ENCODE assay signal across 11 cellular contexts in genomic region chr6:45951291-45951690, GRCh38.
"Had no signal": no experiment of that assay in that cellular context is flagged by ENCODE, and none has a peak within 500 bp of the region (broad histone marks: within the 10 kb centered on the region; RNA-seq: fewer than 3 reads in every experiment).

No MANE protein-coding gene starts in this region.

- DNase-seq: activated B cell treated with CpG ODN at 0.5 μM for 24 hours; activated naive CD4-positive, alpha-beta T cell; activated naive CD8-positive, alpha-beta T cell treated with anti-CD3 and anti-CD28 coated beads, Interleukin-2, amount 10 ng/mL, durations not matched to agents 7 days and 5 days; activated T-cell treated with anti-CD3 and anti-CD28 coated beads for 4 hours; effector memory CD4-positive, alpha-beta T cell; foreskin fibroblast; ovary; SJCRH30 had no signal

- H3K36me3 ChIP-seq: ovary, SJCRH30, thoracic aorta had no signal

- H3K4me3 ChIP-seq: ovary, SJCRH30, thoracic aorta had no signal

- H3K9me3 ChIP-seq: ovary, SJCRH30, thoracic aorta had no signal

- ATAC-seq: stimulated activated effector memory CD8-positive, alpha-beta T cell treated with anti-CD3 and anti-CD28 coated beads, Interleukin-12 subunit alpha, Interleukin-12 subunit beta, amount 100 ng/mL, for 72 hours had no signal

- H3K27ac ChIP-seq: ovary, SJCRH30, thoracic aorta had no signal

- FAIRE-seq: TTC549 had no signal

- H3K27me3 ChIP-seq: ovary, SJCRH30 had no signal

- H3K4me1 ChIP-seq: SJCRH30 had no signal
